Comparison of ENCODE assay signal across 8 cellular contexts in genomic region chr19:518292-519231, GRCh38. TPM values are rescaled to one million over a fixed set of nuclear protein-coding genes. Genes with fewer than 3 reads are reported as not detected.
DNase-seq lines count a peak whose midpoint lies in the region; ATAC-seq, FAIRE-seq and TF ChIP-seq lines count a peak whose summit lies in the region.

No MANE protein-coding gene starts in this region.

- no peak overlapping the region; a peak in 1 of 4 replicates for H3K9ac ChIP-seq in K562 (ENCODE audit: insufficient read depth in 1 of 2, low read depth in 2 of 2, low read length in 2 of 2)

- no peak overlapping the region for H3K4me3 Mint-ChIP-seq in activated T-helper 1 cell treated with anti-CD3 and anti-CD28 coated beads, Interleukin-12 subunit alpha, Interleukin-12 subunit beta, Interleukin-2, Interleukin-4 antibody, amounts not matched to agents 30 ng/mL and 10 ng/mL and 1 ng/mL, durations not matched to agents 14 hours and 24 hours and 36 hours
- peak overlapping the region in 4 of 10 donors; percentile 35 to 63 (median 40) for H3K4me3 Mint-ChIP-seq in naive thymus-derived CD4-positive, alpha-beta T cell

- TF ChIP-seq CTCF in K562 (IDR thresholded peaks at IDR 0.05 in 2 of 3, conservative IDR thresholded peaks at IDR 0.05 in 1 of 3; ENCODE audit: insufficient read depth in 2 of 3, low read depth in 1 of 3, low read length in 3 of 3), result no peak

- H3K27me3 Mint-ChIP-seq in activated T-helper 1 cell treated with anti-CD3 and anti-CD28 coated beads, Interleukin-12 subunit alpha, Interleukin-12 subunit beta, Interleukin-2, Interleukin-4 antibody, amounts not matched to agents 30 ng/mL and 10 ng/mL and 1 ng/mL, durations not matched to agents 14 hours and 24 hours and 36 hours (ENCODE audit: insufficient read depth), result no peaks in the 10 kb centered on the region
- no peaks in the 10 kb centered on the region for H3K27me3 Mint-ChIP-seq in naive thymus-derived CD4-positive, alpha-beta T cell

- no peaks in the 10 kb centered on the region; a peak in 1 of 5 replicates for H3K27me3 ChIP-seq in K562 (ENCODE audit: control insufficient read depth in 2 of 2, insufficient read depth in 2 of 2, low read length in 2 of 2)
- no peaks in the 10 kb centered on the region for H3K27me3 ChIP-seq in naive thymus-derived CD4-positive, alpha-beta T cell (ENCODE audit: control insufficient read depth in 2 of 2, insufficient read depth in 2 of 2, low read length in 2 of 2)

- H3K36me3 Mint-ChIP-seq in activated T-helper 1 cell treated with anti-CD3 and anti-CD28 coated beads, Interleukin-12 subunit alpha, Interleukin-12 subunit beta, Interleukin-2, Interleukin-4 antibody, amounts not matched to agents 30 ng/mL and 10 ng/mL and 1 ng/mL, durations not matched to agents 14 hours and 24 hours and 36 hours (ENCODE audit: low read depth), result peaks cover 9% of the 10 kb centered on the region
- peaks cover 0 to 13% (median 0%) of the 10 kb centered on the region in 5 donors for H3K36me3 Mint-ChIP-seq in naive thymus-derived CD4-positive, alpha-beta T cell

- POLR2A ChIA-PET in K562 (lab: Yijun Ruan, JAX), result no interaction called here
- POLR2A ChIA-PET in naive thymus-derived CD4-positive, alpha-beta T cell (lab: Charles Lee), result interaction anchor here (1.5 to 4.7 kb wide), 3 partner anchors 8 to 13 kb away, joined by 8 to 17 read pairs (median 16); partner anchors contain the start of gene CDC34

- FAIRE-seq in K562 (lab: Jason Lieb, UNC) (no peak), urothelium cell line (lab: Jason Lieb, UNC) (no peak)

- H3K4me1 Mint-ChIP-seq in activated T-helper 1 cell treated with anti-CD3 and anti-CD28 coated beads, Interleukin-12 subunit alpha, Interleukin-12 subunit beta, Interleukin-2, Interleukin-4 antibody, amounts not matched to agents 30 ng/mL and 10 ng/mL and 1 ng/mL, durations not matched to agents 14 hours and 24 hours and 36 hours (ENCODE audit: low read depth), result peaks cover 12% of the 10 kb centered on the region
- H3K4me1 Mint-ChIP-seq in naive thymus-derived CD4-positive, alpha-beta T cell, result peaks cover 5 to 32% (median 20%) of the 10 kb centered on the region in 7 donors

- peaks cover 4% of the 10 kb centered on the region; the same call in 1 of the 2 replicates for H3K9me3 ChIP-seq in K562 (replicated peaks; ENCODE audit: control insufficient read depth, insufficient read depth, low read depth, low read length)
- no peaks in the 10 kb centered on the region for H3K9me3 ChIP-seq in naive thymus-derived CD4-positive, alpha-beta T cell (ENCODE audit: control insufficient read depth in 2 of 3, low read length in 3 of 3)

- no peak for TF ChIP-seq EP300 in K562 (IDR thresholded peaks at IDR 0.05; ENCODE audit: low read length)

- no peaks in the 10 kb centered on the region for H4K20me1 ChIP-seq in K562 (replicated peaks; ENCODE audit: control insufficient read depth, insufficient read depth, low read length)

- peaks cover 8 to 60% of the 10 kb centered on the region in 2 experiments; a peak in 4 of 5 replicates for H3K4me1 ChIP-seq in K562 (replicated peaks in 1 of 2; ENCODE audit: control insufficient read depth in 2 of 2, insufficient read depth in 2 of 2, low read length in 2 of 2)
- H3K4me1 ChIP-seq in naive thymus-derived CD4-positive, alpha-beta T cell (ENCODE audit: control insufficient read depth in 2 of 2, insufficient read depth in 2 of 2, low read length in 2 of 2), result no peaks in the 10 kb centered on the region

- H3K79me2 ChIP-seq in K562 (ENCODE audit: control insufficient read depth, insufficient read depth, low read length), result peaks cover 3% of the 10 kb centered on the region; the same call in 1 of the 3 replicates

- intact Hi-C loops in activated T-helper 1 cell treated with anti-CD3 and anti-CD28 coated beads, Interleukin-12 subunit alpha, Interleukin-12 subunit beta, Interleukin-2, Interleukin-4 antibody, amounts not matched to agents 30 ng/mL and 10 ng/mL and 1 ng/mL, durations not matched to agents 14 hours and 24 hours and 36 hours (cut with micrococcal nuclease), result no loop called here
- intact Hi-C loops in K562 (cut with micrococcal nuclease), result no loop called here
- intact Hi-C loops in naive thymus-derived CD4-positive, alpha-beta T cell (cut with micrococcal nuclease), result loop anchor here (1.0 kb wide), 2 partner anchors 7 to 13 kb away; partner anchors contain the start of gene CDC34 (in 1 of the 2)

- WGBS in K562 (ENCODE audit: insufficient coverage, low coverage, missing lambda C conversion rate), result 93% methylated on average over 9 of the region's 59 CpGs

- H3K27ac ChIP-seq in K562 (ENCODE audit: extremely low read depth, low read depth, low read length), result no peak overlapping the region
- peak overlapping the region; percentile 45 for H3K27ac ChIP-seq in naive thymus-derived CD4-positive, alpha-beta T cell (ENCODE audit: low read depth, low read length)

- ATAC-seq in K562, result peak; percentile 58
- ATAC-seq in naive thymus-derived CD4-positive, alpha-beta T cell, result peak; percentile 92
- no peak for ATAC-seq in HG03354 (IDR thresholded peaks at IDR 0.05; ENCODE audit: poor library complexity, severe bottlenecking, unreplicated experiment)
- ATAC-seq in GM19455 (IDR thresholded peaks at IDR 0.05; ENCODE audit: unreplicated experiment), result no peak

- H3K9me3 Mint-ChIP-seq in activated T-helper 1 cell treated with anti-CD3 and anti-CD28 coated beads, Interleukin-12 subunit alpha, Interleukin-12 subunit beta, Interleukin-2, Interleukin-4 antibody, amounts not matched to agents 30 ng/mL and 10 ng/mL and 1 ng/mL, durations not matched to agents 14 hours and 24 hours and 36 hours, result no peaks in the 10 kb centered on the region
- no peaks in the 10 kb centered on the region for H3K9me3 Mint-ChIP-seq in naive thymus-derived CD4-positive, alpha-beta T cell

- H3K36me3 ChIP-seq in K562 (ENCODE audit: control insufficient read depth, insufficient read depth, low read length), result peaks cover 8% of the 10 kb centered on the region; the same call in 1 of the 3 replicates
- H3K36me3 ChIP-seq in naive thymus-derived CD4-positive, alpha-beta T cell (ENCODE audit: control insufficient read depth in 2 of 3, insufficient read depth in 3 of 3, low read length in 3 of 3), result no peaks in the 10 kb centered on the region

- no peak overlapping the region for H3K4me3 ChIP-seq in K562
- no peak overlapping the region for H3K4me3 ChIP-seq in naive thymus-derived CD4-positive, alpha-beta T cell (ENCODE audit: low read length)

- no peak for TF ChIP-seq RAD21 in K562 (CRISPR knock-in tag; conservative IDR thresholded peaks at IDR 0.05 in 1 of 2, IDR thresholded peaks at IDR 0.05 in 1 of 2)

- H3K4me2 ChIP-seq in K562 (ENCODE audit: insufficient read depth, low read length), result no peak overlapping the region

- no peak overlapping the region for H3K27ac Mint-ChIP-seq in activated T-helper 1 cell treated with anti-CD3 and anti-CD28 coated beads, Interleukin-12 subunit alpha, Interleukin-12 subunit beta, Interleukin-2, Interleukin-4 antibody, amounts not matched to agents 30 ng/mL and 10 ng/mL and 1 ng/mL, durations not matched to agents 14 hours and 24 hours and 36 hours
- peak overlapping the region in 2 of 9 donors; percentile 32 to 67 for H3K27ac Mint-ChIP-seq in naive thymus-derived CD4-positive, alpha-beta T cell

- peaks cover under 1% of the 10 kb centered on the region for H3K9me1 ChIP-seq in K562 (ENCODE audit: control insufficient read depth, insufficient read depth, low read length)

- in situ Hi-C loops in K562 (cut with MboI), result no loop called here

- no peak overlapping the region for H2AFZ ChIP-seq in K562 (ENCODE audit: low read depth, low read length)

- no TSS peak for BruUV-seq in K562 (replicated peaks; lab: Mats Ljungman, UMichigan)

- TF ChIP-seq POLR2A in K562 (conservative IDR thresholded peaks at IDR 0.05), result no peak

- peak; percentile 56 for DNase-seq in activated T-helper 1 cell treated with Interleukin-2 at 50 U/mL for 16 hours (ENCODE audit: low read depth)
- no peak for DNase-seq in activated T-helper 1 cell treated with anti-CD3 and anti-CD28 coated beads, Interleukin-12 subunit alpha, Interleukin-12 subunit beta, Interleukin-2, Interleukin-4 antibody, amounts not matched to agents 30 ng/mL and 10 ng/mL and 1 ng/mL, durations not matched to agents 14 hours and 24 hours and 36 hours (ENCODE audit: low spot score)
- DNase-seq in K562 (ENCODE audit: extremely low read depth in 1 of 4, low spot score in 3 of 4), result peak; percentile 60 to 81 (median 70)
- DNase-seq in naive thymus-derived CD4-positive, alpha-beta T cell, result peak in 8 of 9 donors; percentile 53 to 74 (median 66)
- DNase-seq in urothelium cell line (ENCODE audit: low spot score), result peak; percentile 29
- DNase-seq in NCI-H146 (lab: John Stamatoyannopoulos, UW), result no peak

- CTCF ChIA-PET in K562 (lab: Yijun Ruan, JAX; ENCODE audit: low intra/inter-chr PET ratio), result no interaction called here
- CTCF ChIA-PET in naive thymus-derived CD4-positive, alpha-beta T cell (lab: Charles Lee), result interaction anchor here (3.8 kb wide), 1 partner anchor 14 kb away, joined by 14 read pairs; the partner anchor contains the start of gene CDC34

RNA-seq across cellular contexts. Expression of gene TPGS1, which starts 11.3 kb away (rescaled TPM):
- total RNA-seq in activated T-helper 1 cell treated with anti-CD3 and anti-CD28 coated beads, Interleukin-12 subunit alpha, Interleukin-12 subunit beta, Interleukin-2, Interleukin-4 antibody, amounts not matched to agents 30 ng/mL and 10 ng/mL and 1 ng/mL, durations not matched to agents 14 hours and 24 hours and 36 hours, result 17.6 and 18.2 TPM in 2 replicates
- 7.0 and 14.9 TPM in 2 replicates for total RNA-seq in K562 (2011; cell fraction: chromatin; rRNA removed; ENCODE audit: low replicate concordance)
- total RNA-seq in K562 (2011; cell fraction: nucleolus; rRNA removed), result 10.1 and 11.5 TPM in 2 replicates
- 5.3 and 6.3 TPM in 2 replicates for total RNA-seq in K562 (2011; cell fraction: nucleoplasm; rRNA removed)
- 22.6 and 31.6 TPM in 2 replicates for total RNA-seq in K562 (2014; rRNA removed)
- total RNA-seq in K562 (2014; rRNA removed; fragmentation: Illumina TruSeq; extraction: Trizol), result 0.32 and 0.47 TPM in 2 replicates
- total RNA-seq in K562 (2015; rRNA removed; fragmentation: Illumina TruSeq; extraction: Trizol), result 1.2 and 2.3 TPM in 2 replicates
- 13.0 and 15.5 TPM in 2 replicates for total RNA-seq in K562 (2021)
- polyA plus RNA-seq in K562 (2011; rRNA removed), result 0.93 and 1.2 TPM in 2 replicates
- 1.9 and 24.8 TPM in 2 replicates for polyA plus RNA-seq in K562 (2011; cell fraction: cytosol; rRNA removed)
- polyA plus RNA-seq in K562 (2011; cell fraction: nucleus; rRNA removed), result 1.8 and 3.9 TPM in 2 replicates
- 5.5 and 10.3 TPM in 2 replicates for polyA plus RNA-seq in K562 (2012)
- polyA plus RNA-seq in K562 (2014; fragmentation: Illumina TruSeq; extraction: Trizol), result 0.30 and 0.33 TPM in 2 replicates
- not detected for polyA plus RNA-seq in K562 (2014; fragmentation: Nextera tagmentation; extraction: Ambion mirVana)
- 12.2 and 15.0 TPM in 2 replicates for polyA plus RNA-seq in K562 (2014; rRNA removed)
- polyA minus RNA-seq in K562 (2011; rRNA and poly(A)+ RNA removed), result 0.74 and 0.78 TPM in 2 replicates
- 1.6 and 5.0 TPM in 2 replicates for polyA minus RNA-seq in K562 (2011; cell fraction: cytosol; rRNA and poly(A)+ RNA removed)
- 3.2 and 3.8 TPM in 2 replicates for polyA minus RNA-seq in K562 (2011; cell fraction: nucleus; rRNA and poly(A)+ RNA removed)
- total RNA-seq in naive thymus-derived CD4-positive, alpha-beta T cell, result 10 to 100 TPM; 21.6 to 34.5 (median 22.7) TPM
- polyA plus RNA-seq in naive thymus-derived CD4-positive, alpha-beta T cell, result 10 to 100 TPM; 24.2 to 36.4 TPM

RNA-seq across cellular contexts. Expression of gene CDC34, which starts 13.0 kb away (rescaled TPM):
- 56.6 and 58.2 TPM in 2 replicates for total RNA-seq in activated T-helper 1 cell treated with anti-CD3 and anti-CD28 coated beads, Interleukin-12 subunit alpha, Interleukin-12 subunit beta, Interleukin-2, Interleukin-4 antibody, amounts not matched to agents 30 ng/mL and 10 ng/mL and 1 ng/mL, durations not matched to agents 14 hours and 24 hours and 36 hours
- total RNA-seq in K562 (2011; cell fraction: chromatin; rRNA removed; ENCODE audit: low replicate concordance), result 34.1 and 85.3 TPM in 2 replicates
- total RNA-seq in K562 (2011; cell fraction: nucleolus; rRNA removed), result 68.2 and 70.5 TPM in 2 replicates
- total RNA-seq in K562 (2011; cell fraction: nucleoplasm; rRNA removed), result 40.9 and 50.4 TPM in 2 replicates
- total RNA-seq in K562 (2014; rRNA removed) (203 and 207 TPM in 2 replicates), K562 (2014; rRNA removed; fragmentation: Illumina TruSeq; extraction: Trizol) (33.0 and 36.2 TPM in 2 replicates), K562 (2015; rRNA removed; fragmentation: Illumina TruSeq; extraction: Trizol) (65.5 and 75.7 TPM in 2 replicates), K562 (2021) (125 and 130 TPM in 2 replicates)
- polyA plus RNA-seq in K562 (2011; rRNA removed) (82.7 and 103 TPM in 2 replicates), K562 (2014; fragmentation: Illumina TruSeq; extraction: Trizol) (55.7 and 88.4 TPM in 2 replicates), K562 (2014; fragmentation: Nextera tagmentation; extraction: Ambion mirVana) (1 to 10 TPM in 1 of 2 experiments, under 1 TPM in 1; 0.80 to 1.0 TPM), K562 (2014; rRNA removed) (125 and 142 TPM in 2 replicates)
- polyA plus RNA-seq in K562 (2011; cell fraction: cytosol; rRNA removed), result 89.6 and 173 TPM in 2 replicates
- 83.8 and 124 TPM in 2 replicates for polyA plus RNA-seq in K562 (2011; cell fraction: nucleus; rRNA removed)
- 72.7 and 83.2 TPM in 2 replicates for polyA plus RNA-seq in K562 (2012)
- 16.2 and 28.5 TPM in 2 replicates for polyA minus RNA-seq in K562 (2011; rRNA and poly(A)+ RNA removed)
- polyA minus RNA-seq in K562 (2011; cell fraction: cytosol; rRNA and poly(A)+ RNA removed), result 36.4 and 44.9 TPM in 2 replicates
- 18.4 and 20.5 TPM in 2 replicates for polyA minus RNA-seq in K562 (2011; cell fraction: nucleus; rRNA and poly(A)+ RNA removed)
- total RNA-seq in naive thymus-derived CD4-positive, alpha-beta T cell, result 10 to 100 TPM; 39.0 to 47.3 (median 45.8) TPM
- 10 to 100 TPM; 20.4 to 41.4 TPM for polyA plus RNA-seq in naive thymus-derived CD4-positive, alpha-beta T cell

RNA-seq across cellular contexts. Expression of gene MADCAM1, which starts 22.3 kb away (rescaled TPM):
- total RNA-seq in activated T-helper 1 cell treated with anti-CD3 and anti-CD28 coated beads, Interleukin-12 subunit alpha, Interleukin-12 subunit beta, Interleukin-2, Interleukin-4 antibody, amounts not matched to agents 30 ng/mL and 10 ng/mL and 1 ng/mL, durations not matched to agents 14 hours and 24 hours and 36 hours, result 0.18 and 0.27 TPM in 2 replicates
- total RNA-seq in K562 (2011; cell fraction: chromatin; rRNA removed; ENCODE audit: low replicate concordance), result not detected in 2 replicates
- 0.79 and 1.0 TPM in 2 replicates for total RNA-seq in K562 (2011; cell fraction: nucleolus; rRNA removed)
- total RNA-seq in K562 (2011; cell fraction: nucleoplasm; rRNA removed), result not detected in 2 replicates
- 0.09 and 0.20 TPM in 2 replicates for total RNA-seq in K562 (2014; rRNA removed)
- total RNA-seq in K562 (2014; rRNA removed; fragmentation: Illumina TruSeq; extraction: Trizol), result not detected in 2 replicates
- not detected in 2 replicates for total RNA-seq in K562 (2015; rRNA removed; fragmentation: Illumina TruSeq; extraction: Trizol)
- 0.09 TPM in 1 of 2 replicates, not detected in the other for total RNA-seq in K562 (2021)
- 0.05 TPM in 1 of 2 replicates, not detected in the other for polyA plus RNA-seq in K562 (2011; rRNA removed)
- polyA plus RNA-seq in K562 (2011; cell fraction: cytosol; rRNA removed), result 0.12 TPM in 1 of 2 replicates, not detected in the other
- polyA plus RNA-seq in K562 (2011; cell fraction: nucleus; rRNA removed), result 0.18 and 0.40 TPM in 2 replicates
- 0.27 and 0.82 TPM in 2 replicates for polyA plus RNA-seq in K562 (2012)
- not detected in 2 replicates for polyA plus RNA-seq in K562 (2014; fragmentation: Illumina TruSeq; extraction: Trizol)
- not detected for polyA plus RNA-seq in K562 (2014; fragmentation: Nextera tagmentation; extraction: Ambion mirVana)
- polyA plus RNA-seq in K562 (2014; rRNA removed), result 0.12 and 0.36 TPM in 2 replicates
- not detected in 2 replicates for polyA minus RNA-seq in K562 (2011; rRNA and poly(A)+ RNA removed)
- polyA minus RNA-seq in K562 (2011; cell fraction: cytosol; rRNA and poly(A)+ RNA removed), result not detected in 2 replicates
- 0.22 TPM in 1 of 2 replicates, not detected in the other for polyA minus RNA-seq in K562 (2011; cell fraction: nucleus; rRNA and poly(A)+ RNA removed)
- total RNA-seq in naive thymus-derived CD4-positive, alpha-beta T cell, result 1 to 10 TPM in 2 of 5 experiments, under 1 TPM in 2, not detected in 1; 0.24 to 1.8 (median 0.83) TPM
- polyA plus RNA-seq in naive thymus-derived CD4-positive, alpha-beta T cell, result under 1 TPM in 1 of 2 donors, not detected in 1; 0.12 TPM

RNA-seq across cellular contexts. Expression of gene GZMM, which starts 25.3 kb away (rescaled TPM):
- total RNA-seq in activated T-helper 1 cell treated with anti-CD3 and anti-CD28 coated beads, Interleukin-12 subunit alpha, Interleukin-12 subunit beta, Interleukin-2, Interleukin-4 antibody, amounts not matched to agents 30 ng/mL and 10 ng/mL and 1 ng/mL, durations not matched to agents 14 hours and 24 hours and 36 hours, result 52.7 and 55.6 TPM in 2 replicates
- total RNA-seq in K562 (2011; cell fraction: chromatin; rRNA removed; ENCODE audit: low replicate concordance), result 0.49 and 1.6 TPM in 2 replicates
- total RNA-seq in K562 (2011; cell fraction: nucleolus; rRNA removed), result 4.0 and 4.5 TPM in 2 replicates
- 1.4 and 1.9 TPM in 2 replicates for total RNA-seq in K562 (2011; cell fraction: nucleoplasm; rRNA removed)
- total RNA-seq in K562 (2014; rRNA removed) (2.3 and 2.6 TPM in 2 replicates), K562 (2014; rRNA removed; fragmentation: Illumina TruSeq; extraction: Trizol) (not detected in 2 replicates), K562 (2015; rRNA removed; fragmentation: Illumina TruSeq; extraction: Trizol) (0.62 and 1.1 TPM in 2 replicates), K562 (2021) (0.72 and 1.8 TPM in 2 replicates)
- polyA plus RNA-seq in K562 (2011; rRNA removed) (0.70 and 0.97 TPM in 2 replicates), K562 (2014; fragmentation: Illumina TruSeq; extraction: Trizol) (0.61 TPM in 1 of 2 replicates, not detected in the other), K562 (2014; fragmentation: Nextera tagmentation; extraction: Ambion mirVana) (under 1 TPM; 0.08 to 0.27 TPM), K562 (2014; rRNA removed) (1.8 and 2.2 TPM in 2 replicates)
- 1.9 and 5.9 TPM in 2 replicates for polyA plus RNA-seq in K562 (2011; cell fraction: cytosol; rRNA removed)
- polyA plus RNA-seq in K562 (2011; cell fraction: nucleus; rRNA removed), result 0.87 and 1.8 TPM in 2 replicates
- 1.7 and 3.5 TPM in 2 replicates for polyA plus RNA-seq in K562 (2012)
- polyA minus RNA-seq in K562 (2011; rRNA and poly(A)+ RNA removed), result not detected in 2 replicates
- polyA minus RNA-seq in K562 (2011; cell fraction: cytosol; rRNA and poly(A)+ RNA removed), result 2.5 TPM in 1 of 2 replicates, not detected in the other
- polyA minus RNA-seq in K562 (2011; cell fraction: nucleus; rRNA and poly(A)+ RNA removed), result not detected in 2 replicates
- total RNA-seq in naive thymus-derived CD4-positive, alpha-beta T cell, result 10 to 100 TPM; 30.0 to 81.4 (median 67.8) TPM
- 100 to 1,000 TPM; 138 to 181 TPM for polyA plus RNA-seq in naive thymus-derived CD4-positive, alpha-beta T cell

RNA-seq across cellular contexts. Expression of gene BSG, which starts 53.8 kb away (rescaled TPM):
- 307 and 308 TPM in 2 replicates for total RNA-seq in activated T-helper 1 cell treated with anti-CD3 and anti-CD28 coated beads, Interleukin-12 subunit alpha, Interleukin-12 subunit beta, Interleukin-2, Interleukin-4 antibody, amounts not matched to agents 30 ng/mL and 10 ng/mL and 1 ng/mL, durations not matched to agents 14 hours and 24 hours and 36 hours
- total RNA-seq in K562 (2011; cell fraction: chromatin; rRNA removed; ENCODE audit: low replicate concordance), result 106 and 369 TPM in 2 replicates
- 735 and 796 TPM in 2 replicates for total RNA-seq in K562 (2011; cell fraction: nucleolus; rRNA removed)
- 350 and 437 TPM in 2 replicates for total RNA-seq in K562 (2011; cell fraction: nucleoplasm; rRNA removed)
- total RNA-seq in K562 (2014; rRNA removed) (398 and 484 TPM in 2 replicates), K562 (2014; rRNA removed; fragmentation: Illumina TruSeq; extraction: Trizol) (59.1 and 89.1 TPM in 2 replicates), K562 (2015; rRNA removed; fragmentation: Illumina TruSeq; extraction: Trizol) (211 and 220 TPM in 2 replicates), K562 (2021) (495 and 506 TPM in 2 replicates)
- polyA plus RNA-seq in K562 (2011; rRNA removed) (129 and 411 TPM in 2 replicates), K562 (2014; fragmentation: Illumina TruSeq; extraction: Trizol) (187 and 351 TPM in 2 replicates), K562 (2014; fragmentation: Nextera tagmentation; extraction: Ambion mirVana) (10 to 100 TPM in 1 of 2 experiments, 1 to 10 TPM in 1; 4.6 to 17.9 TPM), K562 (2014; rRNA removed) (236 and 311 TPM in 2 replicates)
- polyA plus RNA-seq in K562 (2011; cell fraction: cytosol; rRNA removed), result 277 and 455 TPM in 2 replicates
- polyA plus RNA-seq in K562 (2011; cell fraction: nucleus; rRNA removed), result 198 and 199 TPM in 2 replicates
- 362 and 456 TPM in 2 replicates for polyA plus RNA-seq in K562 (2012)
- polyA minus RNA-seq in K562 (2011; rRNA and poly(A)+ RNA removed), result 61.0 and 70.9 TPM in 2 replicates
- 197 and 315 TPM in 2 replicates for polyA minus RNA-seq in K562 (2011; cell fraction: cytosol; rRNA and poly(A)+ RNA removed)
- 48.1 and 72.2 TPM in 2 replicates for polyA minus RNA-seq in K562 (2011; cell fraction: nucleus; rRNA and poly(A)+ RNA removed)
- total RNA-seq in naive thymus-derived CD4-positive, alpha-beta T cell, result 100 to 1,000 TPM; 109 to 247 (median 120) TPM
- polyA plus RNA-seq in naive thymus-derived CD4-positive, alpha-beta T cell, result 100 to 1,000 TPM; 246 to 349 TPM

Comparison
In these comparisons a context has a peak if more than half of its experiments do, and no peak if none do; other contexts are left out.
1. DNase-seq: peak in activated T-helper 1 cell treated with Interleukin-2 at 50 U/mL for 16 hours (single experiment), K562 (4 of 4), naive thymus-derived CD4-positive, alpha-beta T cell (8 of 9) and urothelium cell line (single experiment); none in activated T-helper 1 cell treated with anti-CD3 and anti-CD28 coated beads, Interleukin-12 subunit alpha, Interleukin-12 subunit beta, Interleukin-2, Interleukin-4 antibody, amounts not matched to agents 30 ng/mL and 10 ng/mL and 1 ng/mL, durations not matched to agents 14 hours and 24 hours and 36 hours (single experiment) and NCI-H146 (single experiment).
2. ATAC-seq: peak in K562 (single experiment) and naive thymus-derived CD4-positive, alpha-beta T cell (single experiment); none in HG03354 (single experiment) and GM19455 (single experiment).
3. intact Hi-C loops: an anchor here in naive thymus-derived CD4-positive, alpha-beta T cell (1.0 kb wide); none called in activated T-helper 1 cell treated with anti-CD3 and anti-CD28 coated beads, Interleukin-12 subunit alpha, Interleukin-12 subunit beta, Interleukin-2, Interleukin-4 antibody, amounts not matched to agents 30 ng/mL and 10 ng/mL and 1 ng/mL, durations not matched to agents 14 hours and 24 hours and 36 hours and K562.